27 cellular contexts compared by ENCODE assay signal in genomic region chr5:174335682-174336364, GRCh38.
DNase-seq lines count a peak whose midpoint lies in the region; ATAC-seq and TF ChIP-seq lines count a peak whose summit lies in the region.
"Had no signal": no experiment of that assay in that cellular context is flagged by ENCODE, and none has a peak within 500 bp of the region (broad histone marks: within the 10 kb centered on the region; RNA-seq: fewer than 3 reads in every experiment).

No MANE protein-coding gene starts in this region.

- 84 to 86% methylated on average over 9 to 11 of the region's 13 CpGs for WGBS in mesodermal cell (ENCODE audit: insufficient coverage in 2 of 2), 2 experiments
- 77% methylated on average over 13 of the region's 13 CpGs for WGBS in suprapubic skin

- H3K4me1 ChIP-seq in HEK293 (ENCODE audit: control insufficient read depth, insufficient read depth, low read length) (peaks cover 18% of the 10 kb centered on the region), mesodermal cell (ENCODE audit: control insufficient read depth, insufficient read depth, low read length, poor library complexity, severe bottlenecking) (peaks cover 49% of the 10 kb centered on the region), suprapubic skin (peaks cover 10% of the 10 kb centered on the region)
- H3K4me1 ChIP-seq: BLaER1 treated with 17β-estradiol and CSF1 and Interleukin-3, amounts not matched to agents 10 nM and 100 nM had no signal

- POLR2A ChIA-PET in HEK293 (lab: Yijun Ruan, JAX), result interaction anchor here (0.8 to 6.1 kb wide), 5 partner anchors 20 to 416 kb away, joined by 3 to 27 read pairs (median 4); no protein-coding TSS in a partner anchor

- peak overlapping the region; percentile 87; the same call in 1 of the 2 replicates for H3K27ac ChIP-seq in HEK293 (ENCODE audit: extremely low read depth, low read depth, low read length)
- H3K27ac ChIP-seq in mesodermal cell (ENCODE audit: low read depth, low read length, severe bottlenecking), result peak overlapping the region; percentile 89
- H3K27ac ChIP-seq in suprapubic skin, result no peak overlapping the region
- H3K27ac ChIP-seq: BLaER1 treated with 17β-estradiol and CSF1 and Interleukin-3, amounts not matched to agents 10 nM and 100 nM; esophagus muscularis mucosa; RWPE1 had no signal

- H3K9me3 ChIP-seq in HEK293 (ENCODE audit: control insufficient read depth, insufficient read depth, low read depth, low read length) (no peaks in the 10 kb centered on the region), mesodermal cell (ENCODE audit: control insufficient read depth, low read length) (no peaks in the 10 kb centered on the region), suprapubic skin (no peaks in the 10 kb centered on the region)
- H3K9me3 ChIP-seq: BLaER1 treated with 17β-estradiol and CSF1 and Interleukin-3, amounts not matched to agents 10 nM and 100 nM; esophagus muscularis mucosa had no signal

- no peak overlapping the region for H3K4me3 ChIP-seq in AG10803 (ENCODE audit: low read length)
- H3K4me3 ChIP-seq in HEK293 (ENCODE audit: low read depth, low read length), result peak overlapping the region; percentile 55
- H3K4me3 ChIP-seq in mesodermal cell (ENCODE audit: extremely low read depth, insufficient read depth, low read length, poor library complexity, severe bottlenecking), result no peak overlapping the region
- no peak overlapping the region for H3K4me3 ChIP-seq in suprapubic skin
- H3K4me3 ChIP-seq: BLaER1 treated with 17β-estradiol and CSF1 and Interleukin-3, amounts not matched to agents 10 nM and 100 nM; esophagus muscularis mucosa had no signal

- peaks cover 0 to 8% of the 10 kb centered on the region in 2 experiments; a peak in 1 of 3 replicates for H3K36me3 ChIP-seq in HEK293 (ENCODE audit: control insufficient read depth in 2 of 2, insufficient read depth in 1 of 2, low read length in 2 of 2)
- H3K36me3 ChIP-seq in mesodermal cell (ENCODE audit: control insufficient read depth, insufficient read depth, low read length), result no peaks in the 10 kb centered on the region
- no peaks in the 10 kb centered on the region for H3K36me3 ChIP-seq in suprapubic skin
- H3K36me3 ChIP-seq: BLaER1 treated with 17β-estradiol and CSF1 and Interleukin-3, amounts not matched to agents 10 nM and 100 nM; esophagus muscularis mucosa had no signal

- peak; percentile 40 for DNase-seq in AG10803 (ENCODE audit: low read depth)
- DNase-seq in T1000 (lab: John Stamatoyannopoulos, UW), result peak; percentile 46
- DNase-seq in NCI-H2107 treated with DMSO at 0.1 percent for 48 hours (lab: John Stamatoyannopoulos, UW; ENCODE audit: unreplicated experiment), result no peak
- no peak for DNase-seq in suprapubic skin (ENCODE audit: low spot score in 2 of 2)
- DNase-seq in NCI-H146 (lab: John Stamatoyannopoulos, UW), result no peak
- DNase-seq: ACHN; activated effector memory CD4-positive, alpha-beta T cell treated with Interleukin-2 at 50 U/mL for 16 hours; activated naive CD8-positive, alpha-beta T cell treated with anti-CD3 and anti-CD28 coated beads for 36 hours; activated T-cell treated with anti-CD3 and anti-CD28 coated beads for 4 hours; central memory CD4-positive, alpha-beta T cell; foreskin melanocyte; hippocampal formation; immature natural killer cell; left ventricle myocardium superior; naive thymus-derived CD8-positive, alpha-beta T cell; NCI-H1092; NCI-H2029; NCI-H345; occipital lobe; stimulated activated CD8-positive, alpha-beta memory T cell treated with anti-CD3 and anti-CD28 coated beads, Interleukin-4, amount 100 ng/mL, for 48 hours; T-helper 17 cell had no signal

- ATAC-seq in GM21447 (IDR thresholded peaks at IDR 0.05; ENCODE audit: unreplicated experiment), result no peak
- ATAC-seq: left ventricle myocardium superior; naive thymus-derived CD8-positive, alpha-beta T cell; T-helper 17 cell had no signal

- TF ChIP-seq CTCF in AG10803 (conservative IDR thresholded peaks at IDR 0.05; ENCODE audit: low read length) (no peak), HEK293 (tag by site-specific recombination; IDR thresholded peaks at IDR 0.05) (no peak), suprapubic skin (IDR thresholded peaks at IDR 0.05) (no peak)

- peaks cover 62% of the 10 kb centered on the region for H3K27me3 ChIP-seq in suprapubic skin

- no peak for TF ChIP-seq EP300 in suprapubic skin (IDR thresholded peaks at IDR 0.05)

- TF ChIP-seq POLR2A in suprapubic skin (IDR thresholded peaks at IDR 0.05), result no peak

- CTCF ChIA-PET in HEK293 (lab: Yijun Ruan, JAX), result interaction anchor here (0.6 to 1.8 kb wide), 4 partner anchors 9 to 459 kb away, joined by 3 to 7 read pairs (median 4); no protein-coding TSS in a partner anchor

TF ChIP-seq in HEK293, 187 proteins besides CTCF, POLR2A, EP300 and RAD21 (continues in another document):
- peak; percentile 98 for TF ChIP-seq ZNF629 (tag by site-specific recombination; IDR thresholded peaks at IDR 0.05)
- peak; percentile 90 for TF ChIP-seq ZIC2 (tag by site-specific recombination; IDR thresholded peaks at IDR 0.05)
- no peak for TF ChIP-seq ZNF473 (tag by site-specific recombination; IDR thresholded peaks at IDR 0.05)
- no peak for TF ChIP-seq GLI2 (tag by site-specific recombination; IDR thresholded peaks at IDR 0.05; ENCODE audit: borderline replicate concordance, low read depth)
- TF ChIP-seq ZNF18 (tag by site-specific recombination; IDR thresholded peaks at IDR 0.05), result no peak
- no peak; the same call in 1 of the 2 replicates for TF ChIP-seq ZNF501 (tag by site-specific recombination; IDR thresholded peaks at IDR 0.05)
- TF ChIP-seq, protein P1, sequence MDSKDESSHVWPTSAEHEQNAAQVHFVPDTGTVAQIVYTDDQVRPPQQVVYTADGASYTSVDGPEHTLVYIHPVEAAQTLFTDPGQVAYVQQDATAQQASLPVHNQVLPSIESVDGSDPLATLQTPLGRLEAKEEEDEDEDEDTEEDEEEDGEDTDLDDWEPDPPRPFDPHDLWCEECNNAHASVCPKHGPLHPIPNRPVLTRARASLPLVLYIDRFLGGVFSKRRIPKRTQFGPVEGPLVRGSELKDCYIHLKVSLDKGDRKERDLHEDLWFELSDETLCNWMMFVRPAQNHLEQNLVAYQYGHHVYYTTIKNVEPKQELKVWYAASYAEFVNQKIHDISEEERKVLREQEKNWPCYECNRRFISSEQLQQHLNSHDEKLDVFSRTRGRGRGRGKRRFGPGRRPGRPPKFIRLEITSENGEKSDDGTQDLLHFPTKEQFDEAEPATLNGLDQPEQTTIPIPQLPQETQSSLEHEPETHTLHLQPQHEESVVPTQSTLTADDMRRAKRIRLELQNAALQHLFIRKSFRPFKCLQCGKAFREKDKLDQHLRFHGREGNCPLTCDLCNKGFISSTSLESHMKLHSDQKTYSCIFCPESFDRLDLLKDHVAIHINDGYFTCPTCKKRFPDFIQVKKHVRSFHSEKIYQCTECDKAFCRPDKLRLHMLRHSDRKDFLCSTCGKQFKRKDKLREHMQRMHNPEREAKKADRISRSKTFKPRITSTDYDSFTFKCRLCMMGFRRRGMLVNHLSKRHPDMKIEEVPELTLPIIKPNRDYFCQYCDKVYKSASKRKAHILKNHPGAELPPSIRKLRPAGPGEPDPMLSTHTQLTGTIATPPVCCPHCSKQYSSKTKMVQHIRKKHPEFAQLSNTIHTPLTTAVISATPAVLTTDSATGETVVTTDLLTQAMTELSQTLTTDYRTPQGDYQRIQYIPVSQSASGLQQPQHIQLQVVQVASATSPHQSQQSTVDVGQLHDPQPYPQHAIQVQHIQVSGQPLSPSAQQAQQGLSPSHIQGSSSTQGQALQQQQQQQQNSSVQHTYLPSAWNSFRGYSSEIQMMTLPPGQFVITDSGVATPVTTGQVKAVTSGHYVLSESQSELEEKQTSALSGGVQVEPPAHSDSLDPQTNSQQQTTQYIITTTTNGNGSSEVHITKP (tag by site-specific recombination; IDR thresholded peaks at IDR 0.05), result 0 out of 2 replicates have a peak, but pooled peaks have one; percentile 33
- TF ChIP-seq ZNF660 (tag by site-specific recombination; IDR thresholded peaks at IDR 0.05), result peak; percentile 91
- peak; percentile 85 for TF ChIP-seq ZNF366 (tag by site-specific recombination; conservative IDR thresholded peaks at IDR 0.05)
- peak; percentile 60; the same call in 1 of the 2 replicates for TF ChIP-seq PRDM1 (tag by site-specific recombination; IDR thresholded peaks at IDR 0.05)
- peak; percentile 62; the same call in 1 of the 2 replicates for TF ChIP-seq HOXD13 (CRISPR knock-in tag; IDR thresholded peaks at IDR 0.05; ENCODE audit: borderline replicate concordance)
- no peak for TF ChIP-seq ZNF626 (tag by site-specific recombination; IDR thresholded peaks at IDR 0.05)
- TF ChIP-seq ZNF148 (tag by site-specific recombination; IDR thresholded peaks at IDR 0.05; ENCODE audit: borderline replicate concordance), result no peak

Comparison
In these comparisons a context has a peak if more than half of its experiments do, and no peak if none do; other contexts are left out.
1. DNase-seq: peak in AG10803 (single experiment) and T1000 (single experiment); none in NCI-H2107 treated with DMSO at 0.1 percent for 48 hours (single experiment), suprapubic skin (0 of 2) and NCI-H146 (single experiment).